ENCODE assay signal across 21 cellular contexts in genomic region chr11:123678246-123678645, GRCh38. TPM values are rescaled to one million over a fixed set of nuclear protein-coding genes. Genes with fewer than 3 reads are reported as not detected.
"Had no signal": no experiment of that assay in that cellular context is flagged by ENCODE, and none has a peak within 500 bp of the region (broad histone marks: within the 10 kb centered on the region; RNA-seq: fewer than 3 reads in every experiment).

No MANE protein-coding gene starts in this region.

- H3K27me3 ChIP-seq: ovary, right atrium auricular region, testis, tibial nerve, vagina had no signal

- H3K4me1 ChIP-seq: esophagus squamous epithelium, heart left ventricle, right atrium auricular region, sigmoid colon, testis, tibial nerve, upper lobe of right lung, vagina had no signal

- H3K27ac ChIP-seq: coronary artery, dorsolateral prefrontal cortex, esophagus squamous epithelium, heart left ventricle, ovary, right atrium auricular region, sigmoid colon, skin epidermis, testis, tibial nerve, upper lobe of right lung, vagina had no signal

- H3K9me3 ChIP-seq: esophagus squamous epithelium, heart left ventricle, ovary, right atrium auricular region, testis, tibial nerve, upper lobe of right lung, vagina had no signal

- H3K36me3 ChIP-seq: esophagus squamous epithelium, heart left ventricle, ovary, right atrium auricular region, sigmoid colon, tibial nerve, upper lobe of right lung, vagina had no signal

- ATAC-seq: heart left ventricle; left colon; natural killer cell; stimulated activated naive B cell treated with anti-CD40 and anti-IgM and Interleukin-4, amounts not matched to agents 10 μg/mL and 1 μg/mL and 100 μg/mL, for 72 hours; stimulated activated naive CD8-positive, alpha-beta T cell treated with anti-CD3 and anti-CD28 coated beads, Interleukin-15, amount 100 ng/mL, for 72 hours; upper lobe of right lung had no signal

- DNase-seq: dorsolateral prefrontal cortex; effector CD8-positive, alpha-beta T cell; esophagus squamous epithelium; heart left ventricle; hippocampal formation; left colon; natural killer cell; nucleus accumbens; ovary; sigmoid colon; stimulated activated CD4-positive, alpha-beta T cell treated with anti-CD3 and anti-CD28 coated beads, Interleukin-2, amount 100 ng/mL, for 24 hours; stimulated activated CD4-positive, alpha-beta T cell treated with anti-CD3 and anti-CD28 coated beads, Interleukin-4, amount 100 ng/mL, for 4 hours; stimulated activated naive B cell treated with anti-CD40 and anti-IgM and Interleukin-4, amounts not matched to agents 10 μg/mL and 1 μg/mL and 100 μg/mL, for 72 hours; stimulated activated naive CD8-positive, alpha-beta T cell treated with anti-CD3 and anti-CD28 coated beads, Interleukin-15, amount 100 ng/mL, for 72 hours; testis; upper lobe of right lung had no signal

- H3K4me3 ChIP-seq: coronary artery, dorsolateral prefrontal cortex, esophagus squamous epithelium, heart left ventricle, ovary, right atrium auricular region, sigmoid colon, skin epidermis, testis, tibial nerve, upper lobe of right lung, vagina had no signal

RNA-seq across cellular contexts. Expression of gene SCN3B, which starts 23.8 kb away (rescaled TPM):
- total RNA-seq: natural killer cell had no signal
